In genomic region chr1:115531806-115532359, GRCh38 we compare ENCODE assay signal across 2 cellular contexts.
TF ChIP-seq lines count a peak whose summit lies in the region.

No MANE protein-coding gene starts in this region.

TF ChIP-seq in SK-N-SH treated with all-trans-retinoic acid at 6 μM for 48 hours, 23 proteins besides CTCF, POLR2A, EP300 and RAD21:
- TF ChIP-seq OSR1 (CRISPR knock-in tag; IDR thresholded peaks at IDR 0.05), result no peak
- no peak for TF ChIP-seq BACH2 (CRISPR knock-in tag; IDR thresholded peaks at IDR 0.05; ENCODE audit: borderline replicate concordance)
TF ChIP-seq in SK-N-SH treated with all-trans-retinoic acid at 6 μM for 48 hours: peak in this region for 0.

TF ChIP-seq in SK-N-SH, 30 proteins besides CTCF, POLR2A, EP300 and RAD21:
- no peak for TF ChIP-seq ELF1 (IDR thresholded peaks at IDR 0.05)
- no peak for TF ChIP-seq TAF1 (IDR thresholded peaks at IDR 0.05; ENCODE audit: borderline replicate concordance, low read depth, low read length)
- TF ChIP-seq RFX5 (IDR thresholded peaks at IDR 0.05; ENCODE audit: low read length), result no peak
- no peak for TF ChIP-seq IRF3 (IDR thresholded peaks at IDR 0.05; ENCODE audit: low read depth, low read length)
- TF ChIP-seq GABPA (IDR thresholded peaks at IDR 0.05; ENCODE audit: low read depth), result no peak
- TF ChIP-seq NFIC (IDR thresholded peaks at IDR 0.05; ENCODE audit: borderline replicate concordance), result no peak
- no peak for TF ChIP-seq JUND (IDR thresholded peaks at IDR 0.05)
- no peak for TF ChIP-seq SMC3 (IDR thresholded peaks at IDR 0.05; ENCODE audit: low read depth, low read length)
- no peak for TF ChIP-seq MXI1 (IDR thresholded peaks at IDR 0.05; ENCODE audit: low read depth, low read length)
- no peak for TF ChIP-seq YY1 (IDR thresholded peaks at IDR 0.05; ENCODE audit: low read depth)
- no peak for TF ChIP-seq FOXJ3 (CRISPR knock-in tag; IDR thresholded peaks at IDR 0.05)
- TF ChIP-seq FOSL2 (IDR thresholded peaks at IDR 0.05; ENCODE audit: borderline replicate concordance, low read depth), result no peak
- TF ChIP-seq USF2 (IDR thresholded peaks at IDR 0.05; ENCODE audit: borderline replicate concordance, low read depth, low read length), result no peak
- TF ChIP-seq FOXM1 (IDR thresholded peaks at IDR 0.05; ENCODE audit: low read depth), result no peak
- no peak for TF ChIP-seq RCOR1 (IDR thresholded peaks at IDR 0.05; ENCODE audit: low read length)
- TF ChIP-seq CHD2 (IDR thresholded peaks at IDR 0.05; ENCODE audit: low read length, partially characterized antibody), result no peak
- TF ChIP-seq PBX3 (IDR thresholded peaks at IDR 0.05), result no peak
- no peak for TF ChIP-seq TEAD4 (IDR thresholded peaks at IDR 0.05; ENCODE audit: borderline replicate concordance, insufficient read depth)
TF ChIP-seq in SK-N-SH: peak in this region for 0.
